In the genomic region with DNA sequence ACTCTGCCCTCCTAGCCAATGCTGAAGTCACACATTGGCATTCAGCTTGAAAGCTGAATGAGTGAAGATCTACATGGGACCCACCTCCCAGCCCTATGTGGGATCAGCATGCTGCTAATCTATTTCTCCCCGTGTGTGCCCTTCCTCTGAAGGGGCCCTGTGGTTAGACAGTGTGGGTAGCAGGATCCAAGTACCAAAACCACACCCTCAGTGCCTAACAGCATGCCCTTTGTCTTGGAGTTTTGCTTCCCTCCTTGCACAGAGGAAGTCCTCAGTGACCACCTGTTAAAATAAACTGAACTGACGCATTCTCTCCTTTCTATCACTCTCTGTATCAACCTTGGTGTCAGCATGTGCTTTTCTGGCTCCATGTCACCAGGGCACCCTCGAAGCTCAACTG, we compare ENCODE assay signal across 10 cellular contexts. TPM values are rescaled to one million over a fixed set of nuclear protein-coding genes. Genes with fewer than 3 reads are reported as not detected.
DNase-seq lines count a peak whose midpoint lies in the region; ATAC-seq and FAIRE-seq lines count a peak whose summit lies in the region.
"Had no signal": no experiment of that assay in that cellular context is flagged by ENCODE, and none has a peak within 500 bp of the region (broad histone marks: within the 10 kb centered on the region; RNA-seq: fewer than 3 reads in every experiment).

No MANE protein-coding gene starts in this region.

- ATAC-seq in activated naive CD4-positive, alpha-beta T cell treated with anti-CD3 and anti-CD28 coated beads, Interleukin-2, amount 50 U/mL, for 72 hours = peak; percentile 62 to 70
- ATAC-seq in HG03460 (IDR thresholded peaks at IDR 0.05; ENCODE audit: unreplicated experiment) = no peak

- H3K4me3 Mint-ChIP-seq in activated naive CD4-positive, alpha-beta T cell treated with anti-CD3 and anti-CD28 coated beads, Interleukin-2, amount 10 ng/mL, durations not matched to agents 7 days and 5 days = no peak overlapping the region
- no peak overlapping the region for H3K4me3 Mint-ChIP-seq in activated naive CD8-positive, alpha-beta T cell treated with anti-CD3 and anti-CD28 coated beads for 36 hours

- DNase-seq in activated naive CD4-positive, alpha-beta T cell treated with anti-CD3 and anti-CD28 coated beads, Interleukin-2, amount 50 U/mL, for 72 hours (ENCODE audit: low spot score in 2 of 2) = no peak
- DNase-seq in activated naive CD4-positive, alpha-beta T cell treated with anti-CD3 and anti-CD28 coated beads, Interleukin-2, amount 10 ng/mL, durations not matched to agents 7 days and 5 days = no peak
- peak; percentile 87 to 96 for DNase-seq in NOMO-1 (lab: John Stamatoyannopoulos, UW; ENCODE audit: unreplicated experiment in 2 of 2)
- peak; percentile 8 for DNase-seq in activated naive CD8-positive, alpha-beta T cell treated with anti-CD3 and anti-CD28 coated beads for 36 hours
- DNase-seq in urothelium cell line (ENCODE audit: low spot score) = peak; percentile 44
- no peak for DNase-seq in foreskin melanocyte
- no peak for DNase-seq in activated CD4-positive, alpha-beta T cell treated with anti-CD3 and anti-CD28 coated beads, Interleukin-2, amount 50 U/mL, for 4 hours
- DNase-seq: H7 had no signal

- peaks cover 31% of the 10 kb centered on the region for H3K4me1 Mint-ChIP-seq in activated naive CD4-positive, alpha-beta T cell treated with anti-CD3 and anti-CD28 coated beads, Interleukin-2, amount 10 ng/mL, durations not matched to agents 7 days and 5 days
- peaks cover 18% of the 10 kb centered on the region for H3K4me1 Mint-ChIP-seq in activated naive CD8-positive, alpha-beta T cell treated with anti-CD3 and anti-CD28 coated beads for 36 hours

- H3K27ac Mint-ChIP-seq in activated naive CD4-positive, alpha-beta T cell treated with anti-CD3 and anti-CD28 coated beads, Interleukin-2, amount 50 U/mL, for 72 hours = peak overlapping the region in 1 of 2 donors; percentile 0
- H3K27ac Mint-ChIP-seq in activated naive CD4-positive, alpha-beta T cell treated with anti-CD3 and anti-CD28 coated beads, Interleukin-2, amount 10 ng/mL, durations not matched to agents 7 days and 5 days = no peak overlapping the region
- no peak overlapping the region for H3K27ac Mint-ChIP-seq in activated naive CD8-positive, alpha-beta T cell treated with anti-CD3 and anti-CD28 coated beads for 36 hours

- no peaks in the 10 kb centered on the region for H3K36me3 Mint-ChIP-seq in activated naive CD4-positive, alpha-beta T cell treated with anti-CD3 and anti-CD28 coated beads, Interleukin-2, amount 50 U/mL, for 72 hours
- H3K36me3 Mint-ChIP-seq in activated naive CD4-positive, alpha-beta T cell treated with anti-CD3 and anti-CD28 coated beads, Interleukin-2, amount 10 ng/mL, durations not matched to agents 7 days and 5 days = no peaks in the 10 kb centered on the region
- H3K36me3 Mint-ChIP-seq in activated naive CD8-positive, alpha-beta T cell treated with anti-CD3 and anti-CD28 coated beads for 36 hours = no peaks in the 10 kb centered on the region

- peaks cover 12% of the 10 kb centered on the region for H3K27me3 Mint-ChIP-seq in activated naive CD4-positive, alpha-beta T cell treated with anti-CD3 and anti-CD28 coated beads, Interleukin-2, amount 10 ng/mL, durations not matched to agents 7 days and 5 days
- H3K27me3 Mint-ChIP-seq in activated naive CD8-positive, alpha-beta T cell treated with anti-CD3 and anti-CD28 coated beads for 36 hours = peaks cover 11% of the 10 kb centered on the region

- CTCF ChIA-PET in activated naive CD4-positive, alpha-beta T cell treated with anti-CD3 and anti-CD28 coated beads, Interleukin-2, amount 10 ng/mL, durations not matched to agents 7 days and 5 days (lab: Charles Lee) = interaction anchor here (1.1 to 11.1 kb wide), 4 partner anchors 80 to 305 kb away, joined by 4 to 179 read pairs (median 39); no protein-coding TSS in a partner anchor

- H3K9me3 Mint-ChIP-seq in activated naive CD4-positive, alpha-beta T cell treated with anti-CD3 and anti-CD28 coated beads, Interleukin-2, amount 50 U/mL, for 72 hours = no peaks in the 10 kb centered on the region
- H3K9me3 Mint-ChIP-seq in activated naive CD4-positive, alpha-beta T cell treated with anti-CD3 and anti-CD28 coated beads, Interleukin-2, amount 10 ng/mL, durations not matched to agents 7 days and 5 days = no peaks in the 10 kb centered on the region
- no peaks in the 10 kb centered on the region for H3K9me3 Mint-ChIP-seq in activated naive CD8-positive, alpha-beta T cell treated with anti-CD3 and anti-CD28 coated beads for 36 hours

- peak; percentile 56 for FAIRE-seq in urothelium cell line (lab: Jason Lieb, UNC)
- FAIRE-seq: G401.6 had no signal

RNA-seq across cellular contexts. Expression of gene SH3TC2, which starts 25.0 kb away (rescaled TPM):
- not detected for total RNA-seq in activated naive CD4-positive, alpha-beta T cell treated with anti-CD3 and anti-CD28 coated beads, Interleukin-2, amount 50 U/mL, for 72 hours
- total RNA-seq in activated naive CD8-positive, alpha-beta T cell treated with anti-CD3 and anti-CD28 coated beads for 36 hours = not detected
- total RNA-seq: H7 had no signal

Comparison
In these comparisons a context has a peak if more than half of its experiments do, and no peak if none do; other contexts are left out.
1. DNase-seq: peak in NOMO-1 (2 of 2), activated naive CD8-positive, alpha-beta T cell treated with anti-CD3 and anti-CD28 coated beads for 36 hours (single experiment) and urothelium cell line (single experiment); none in activated naive CD4-positive, alpha-beta T cell treated with anti-CD3 and anti-CD28 coated beads, Interleukin-2, amount 50 U/mL, for 72 hours (0 of 2), activated naive CD4-positive, alpha-beta T cell treated with anti-CD3 and anti-CD28 coated beads, Interleukin-2, amount 10 ng/mL, durations not matched to agents 7 days and 5 days (single experiment), foreskin melanocyte (single experiment) and activated CD4-positive, alpha-beta T cell treated with anti-CD3 and anti-CD28 coated beads, Interleukin-2, amount 50 U/mL, for 4 hours (0 of 2).